In genomic region chr19:21474671-21475181, GRCh38 we compare ENCODE assay signal across 9 cellular contexts. TPM values are rescaled to one million over a fixed set of nuclear protein-coding genes. Genes with fewer than 3 reads are reported as not detected.
A peak's percentile ranks its signal among the peaks of the same experiment; 100 is the strongest.
DNase-seq lines count a peak whose midpoint lies in the region; ATAC-seq and FAIRE-seq lines count a peak whose summit lies in the region.
"Had no signal": no experiment of that assay in that cellular context is flagged by ENCODE, and none has a peak within 500 bp of the region (broad histone marks: within the 10 kb centered on the region; RNA-seq: fewer than 3 reads in every experiment).

No MANE protein-coding gene starts in this region.

- DNase-seq in C1 segment of cervical spinal cord (lab: John Stamatoyannopoulos, UW) (peak in 13 of 14 donors; percentile 21 to 77 (median 53)), HTR-8/SVneo (ENCODE audit: insufficient read length, low spot score) (peak; percentile 43), NCI-H446 (lab: John Stamatoyannopoulos, UW) (no peak)
- peak; percentile 27 to 49 for DNase-seq in activated CD8-positive, alpha-beta memory T cell treated with anti-CD3 and anti-CD28 coated beads for 4 hours (ENCODE audit: low read depth in 2 of 2)
- peak; percentile 61 to 72 (median 71) for DNase-seq in effector memory CD8-positive, alpha-beta T cell
- DNase-seq in stimulated activated CD4-positive, alpha-beta T cell treated with anti-CD3 and anti-CD28 coated beads, TNF-alpha, amount 100 ng/mL, for 4 hours (ENCODE audit: low read depth in 3 of 3) = peak; percentile 36 to 57 (median 53)

- H3K4me1 Mint-ChIP-seq in effector memory CD8-positive, alpha-beta T cell (ENCODE audit: low read depth in 2 of 2) = no peaks in the 10 kb centered on the region

- H3K36me3 ChIP-seq in mesodermal cell (ENCODE audit: control insufficient read depth, insufficient read depth, low read length) = no peaks in the 10 kb centered on the region

- FAIRE-seq in HTR-8/SVneo (lab: Jason Lieb, UNC) = peak; percentile 76
- FAIRE-seq: GM12878 had no signal

- H3K9me3 Mint-ChIP-seq in effector memory CD8-positive, alpha-beta T cell = no peaks in the 10 kb centered on the region

- H3K36me3 Mint-ChIP-seq in effector memory CD8-positive, alpha-beta T cell (ENCODE audit: insufficient read depth) = peaks cover 3% of the 10 kb centered on the region

- no peak overlapping the region for H3K27ac Mint-ChIP-seq in effector memory CD8-positive, alpha-beta T cell

- peak; percentile 99 for ATAC-seq in effector memory CD8-positive, alpha-beta T cell (replicated peaks)
- ATAC-seq in GM19467 (IDR thresholded peaks at IDR 0.05; ENCODE audit: unreplicated experiment) = no peak
- ATAC-seq: GM12878 had no signal

- H3K27ac ChIP-seq in mesodermal cell (ENCODE audit: low read depth, low read length, severe bottlenecking) = peak overlapping the region; percentile 87

- no peaks in the 10 kb centered on the region for H3K27me3 Mint-ChIP-seq in effector memory CD8-positive, alpha-beta T cell

- H3K4me1 ChIP-seq in mesodermal cell (ENCODE audit: control insufficient read depth, insufficient read depth, low read length, poor library complexity, severe bottlenecking) = no peaks in the 10 kb centered on the region

- peak overlapping the region; percentile 41 for H3K4me3 ChIP-seq in mesodermal cell (ENCODE audit: extremely low read depth, insufficient read depth, low read length, poor library complexity, severe bottlenecking)
- H3K4me3 ChIP-seq: GM12878 had no signal

- WGBS in mesodermal cell (ENCODE audit: insufficient coverage in 2 of 2), 2 experiments = 50 to 54% methylated on average over 35 to 37 of the region's 37 CpGs

- peak overlapping the region; percentile 47 to 76 for H3K4me3 Mint-ChIP-seq in effector memory CD8-positive, alpha-beta T cell

- no peaks in the 10 kb centered on the region for H3K9me3 ChIP-seq in mesodermal cell (ENCODE audit: control insufficient read depth, low read length)

RNA-seq across cellular contexts. Expression of gene ZNF429, which starts 30.7 kb away (rescaled TPM):
- 6.7 TPM for polyA plus RNA-seq in mesodermal cell (2013, experiment 1 of 2)
- polyA plus RNA-seq in mesodermal cell (2013, experiment 2 of 2) = 6.7 TPM

Comparison
In these comparisons a context has a peak if more than half of its experiments do, and no peak if none do; other contexts are left out.
1. DNase-seq: peak in C1 segment of cervical spinal cord (13 of 14), HTR-8/SVneo (single experiment), activated CD8-positive, alpha-beta memory T cell treated with anti-CD3 and anti-CD28 coated beads for 4 hours (2 of 2), effector memory CD8-positive, alpha-beta T cell (3 of 3) and stimulated activated CD4-positive, alpha-beta T cell treated with anti-CD3 and anti-CD28 coated beads, TNF-alpha, amount 100 ng/mL, for 4 hours (3 of 3); none in NCI-H446 (0 of 2).